In genomic region chr18:23701544-23702064, GRCh38 we compare ENCODE assay signal across 32 cellular contexts. TPM values are rescaled to one million over a fixed set of nuclear protein-coding genes. Genes with fewer than 3 reads are reported as not detected.
"Had no signal": no experiment of that assay in that cellular context is flagged by ENCODE, and none has a peak within 500 bp of the region (broad histone marks: within the 10 kb centered on the region; RNA-seq: fewer than 3 reads in every experiment).

No MANE protein-coding gene starts in this region.

- H3K36me3 Mint-ChIP-seq: activated naive CD4-positive, alpha-beta T cell treated with anti-CD3 and anti-CD28 coated beads, Interleukin-2, amount 50 U/mL, for 24 hours; activated naive CD8-positive, alpha-beta T cell treated with anti-CD3 and anti-CD28 coated beads for 36 hours had no signal

- H3K4me3 ChIP-seq: adrenal gland, body of pancreas, cardiac muscle cell, colonic mucosa, esophagus squamous epithelium, gastroesophageal sphincter, heart right ventricle, hepatocyte had no signal

- H3K4me3 Mint-ChIP-seq: activated B cell treated with CpG ODN at 0.5 μM for 24 hours; activated CD4-positive, alpha-beta memory T cell treated with anti-CD3 and anti-CD28 coated beads, Interleukin-2, amount 10 ng/mL, durations not matched to agents 7 days and 5 days; activated naive CD4-positive, alpha-beta T cell treated with anti-CD3 and anti-CD28 coated beads for 36 hours; activated naive CD4-positive, alpha-beta T cell treated with anti-CD3 and anti-CD28 coated beads, Interleukin-2, amount 50 U/mL, for 24 hours; activated naive CD8-positive, alpha-beta T cell treated with anti-CD3 and anti-CD28 coated beads for 36 hours; activated naive CD8-positive, alpha-beta T cell treated with anti-CD3 and anti-CD28 coated beads, Interleukin-2, amount 50 U/mL, for 24 hours; activated T-cell treated with anti-CD3 and anti-CD28 coated beads, Interleukin-2, amount 50 U/mL, for 4 hours; activated T-helper 17 cell treated with anti-CD3 and anti-CD28 coated beads, Interleukin-2, amount 50 U/mL, for 72 hours; T-helper 17 cell; T-helper 2 cell treated with Interferon-gamma antibody and Interleukin-4, amounts not matched to agents 5 μg/mL and 100 μg/mL, for 36 hours had no signal

- H3K9me3 Mint-ChIP-seq: activated B cell treated with CpG ODN at 0.5 μM for 24 hours; activated CD4-positive, alpha-beta memory T cell treated with anti-CD3 and anti-CD28 coated beads, Interleukin-2, amount 10 ng/mL, durations not matched to agents 7 days and 5 days; activated naive CD4-positive, alpha-beta T cell treated with anti-CD3 and anti-CD28 coated beads for 36 hours; activated naive CD4-positive, alpha-beta T cell treated with anti-CD3 and anti-CD28 coated beads, Interleukin-2, amount 50 U/mL, for 24 hours; activated naive CD8-positive, alpha-beta T cell treated with anti-CD3 and anti-CD28 coated beads, Interleukin-2, amount 50 U/mL, for 24 hours; activated T-cell treated with anti-CD3 and anti-CD28 coated beads, Interleukin-2, amount 50 U/mL, for 4 hours; activated T-helper 17 cell treated with anti-CD3 and anti-CD28 coated beads, Interleukin-2, amount 50 U/mL, for 72 hours; T-helper 2 cell treated with Interferon-gamma antibody and Interleukin-4, amounts not matched to agents 5 μg/mL and 100 μg/mL, for 36 hours had no signal

- H3K36me3 ChIP-seq: adrenal gland, cardiac muscle cell, colonic mucosa, esophagus squamous epithelium, gastroesophageal sphincter, heart right ventricle had no signal

- H3K27ac ChIP-seq: adrenal gland, body of pancreas, cardiac muscle cell, colonic mucosa, epithelial cell of prostate, esophagus squamous epithelium, gastroesophageal sphincter, heart right ventricle, hepatocyte, WERI-Rb-1 had no signal

- DNase-seq: activated B cell treated with CpG ODN at 0.5 μM for 24 hours; activated CD4-positive, alpha-beta memory T cell treated with anti-CD3 and anti-CD28 coated beads, Interleukin-2, amount 10 ng/mL, durations not matched to agents 7 days and 5 days; activated CD4-positive, alpha-beta T cell treated with anti-CD3 and anti-CD28 coated beads for 48 hours; activated CD4-positive, alpha-beta T cell treated with anti-CD3 and anti-CD28 coated beads, Interleukin-2, amount 50 U/mL, for 4 hours; activated effector memory CD4-positive, alpha-beta T cell treated with Interleukin-2 at 50 U/mL for 16 hours; activated gamma-delta T cell treated with Interleukin-2 at 50 U/mL for 16 hours; activated naive CD4-positive, alpha-beta T cell treated with anti-CD3 and anti-CD28 coated beads for 36 hours; activated naive CD8-positive, alpha-beta T cell treated with anti-CD3 and anti-CD28 coated beads for 36 hours; activated naive CD8-positive, alpha-beta T cell treated with anti-CD3 and anti-CD28 coated beads, Interleukin-2, amount 50 U/mL, for 24 hours; activated T-cell treated with anti-CD3 and anti-CD28 coated beads, Interleukin-2, amount 50 U/mL, for 4 hours; adrenal gland; amygdala; aorta; body of pancreas; central memory CD4-positive, alpha-beta T cell; cerebellar nuclear complex; colonic mucosa; effector CD8-positive, alpha-beta T cell; esophagus squamous epithelium; foreskin melanocyte; heart right ventricle; T-helper 17 cell; T1000; WERI-Rb-1 had no signal

- H3K27ac Mint-ChIP-seq: activated B cell treated with CpG ODN at 0.5 μM for 24 hours; activated CD4-positive, alpha-beta memory T cell treated with anti-CD3 and anti-CD28 coated beads, Interleukin-2, amount 10 ng/mL, durations not matched to agents 7 days and 5 days; activated naive CD4-positive, alpha-beta T cell treated with anti-CD3 and anti-CD28 coated beads for 36 hours; activated naive CD4-positive, alpha-beta T cell treated with anti-CD3 and anti-CD28 coated beads, Interleukin-2, amount 50 U/mL, for 24 hours; activated naive CD8-positive, alpha-beta T cell treated with anti-CD3 and anti-CD28 coated beads for 36 hours; activated naive CD8-positive, alpha-beta T cell treated with anti-CD3 and anti-CD28 coated beads, Interleukin-2, amount 50 U/mL, for 24 hours; activated T-helper 17 cell treated with anti-CD3 and anti-CD28 coated beads, Interleukin-2, amount 50 U/mL, for 72 hours; T-helper 17 cell; T-helper 2 cell treated with Interferon-gamma antibody and Interleukin-4, amounts not matched to agents 5 μg/mL and 100 μg/mL, for 36 hours had no signal

- H3K27me3 ChIP-seq: adrenal gland, body of pancreas, cardiac muscle cell, colonic mucosa, esophagus squamous epithelium, gastroesophageal sphincter, hepatocyte had no signal

- H3K4me1 Mint-ChIP-seq: activated naive CD4-positive, alpha-beta T cell treated with anti-CD3 and anti-CD28 coated beads, Interleukin-2, amount 50 U/mL, for 24 hours; activated naive CD8-positive, alpha-beta T cell treated with anti-CD3 and anti-CD28 coated beads for 36 hours; activated T-helper 17 cell treated with anti-CD3 and anti-CD28 coated beads, Interleukin-2, amount 50 U/mL, for 72 hours had no signal

- H3K9me3 ChIP-seq: adrenal gland, body of pancreas, colonic mucosa, esophagus squamous epithelium, gastroesophageal sphincter had no signal

- H3K4me1 ChIP-seq: adrenal gland, colonic mucosa, gastroesophageal sphincter had no signal

- H3K27me3 Mint-ChIP-seq: activated naive CD4-positive, alpha-beta T cell treated with anti-CD3 and anti-CD28 coated beads, Interleukin-2, amount 50 U/mL, for 24 hours had no signal

- ATAC-seq: activated CD4-positive, CD25-positive, alpha-beta regulatory T cell treated with anti-CD3 and anti-CD28 coated beads, Interleukin-2, amount 50 U/mL, for 24 hours; activated naive CD8-positive, alpha-beta T cell treated with anti-CD3 and anti-CD28 coated beads, Interleukin-2, amount 50 U/mL, for 24 hours; activated T-cell treated with anti-CD3 and anti-CD28 coated beads, Interleukin-2, amount 50 U/mL, for 4 hours; activated T-helper 17 cell treated with anti-CD3 and anti-CD28 coated beads, Interleukin-2, amount 50 U/mL, for 72 hours; body of pancreas; gastroesophageal sphincter; heart right ventricle; T-helper 17 cell had no signal

RNA-seq across cellular contexts. Expression of gene LAMA3, which starts 12.4 kb away (rescaled TPM):
- total RNA-seq: activated B cell treated with CpG ODN at 0.5 μM for 24 hours had no signal
- polyA plus RNA-seq: cardiac muscle cell had no signal

RNA-seq across cellular contexts. Expression of gene ANKRD29, which starts 38.9 kb away (rescaled TPM):
- total RNA-seq: activated B cell treated with CpG ODN at 0.5 μM for 24 hours; activated CD4-positive, alpha-beta memory T cell treated with anti-CD3 and anti-CD28 coated beads, Interleukin-2, amount 10 ng/mL, durations not matched to agents 7 days and 5 days; activated naive CD4-positive, alpha-beta T cell treated with anti-CD3 and anti-CD28 coated beads for 36 hours; activated naive CD8-positive, alpha-beta T cell treated with anti-CD3 and anti-CD28 coated beads for 36 hours; activated T-cell treated with anti-CD3 and anti-CD28 coated beads, Interleukin-2, amount 50 U/mL, for 4 hours; activated T-helper 17 cell treated with anti-CD3 and anti-CD28 coated beads, Interleukin-2, amount 50 U/mL, for 72 hours had no signal
